Comparison of ENCODE assay signal across 19 cellular contexts in genomic region chr16:85146922-85147651, GRCh38. TPM values are rescaled to one million over a fixed set of nuclear protein-coding genes. Genes with fewer than 3 reads are reported as not detected.
DNase-seq lines count a peak whose midpoint lies in the region; TF ChIP-seq lines count a peak whose summit lies in the region.
"Had no signal": no experiment of that assay in that cellular context is flagged by ENCODE, and none has a peak within 500 bp of the region (broad histone marks: within the 10 kb centered on the region; RNA-seq: fewer than 3 reads in every experiment).

No MANE protein-coding gene starts in this region.

- 53% methylated on average over 26 of the region's 27 CpGs for WGBS in mammary epithelial cell (ENCODE audit: low coverage, missing lambda C conversion rate)
- WGBS in trophoblast cell (ENCODE audit: extremely low coverage, insufficient coverage, insufficient read length), result no CpG with 5 or more reads among the region's 27 CpGs

- H2AFZ ChIP-seq in mammary epithelial cell (ENCODE audit: low read depth, low read length) (no peak overlapping the region), trophoblast cell (ENCODE audit: insufficient read depth, low read length, poor library complexity) (no peak overlapping the region)

- DNase-seq in breast epithelium (ENCODE audit: low spot score in 2 of 2) (no peak), mammary epithelial cell (no peak), right atrium auricular region (ENCODE audit: low spot score) (no peak), trophoblast cell (peak; percentile 74 to 84), uterus (no peak), DMS53 (lab: John Stamatoyannopoulos, UW) (no peak)
- no peak for DNase-seq in stimulated activated CD4-positive, alpha-beta T cell treated with anti-CD3 and anti-CD28 coated beads, Interleukin-12 subunit alpha, Interleukin-12 subunit beta, amount 100 ng/mL, for 4 hours
- no peak for DNase-seq in effector CD8-positive, alpha-beta T cell (lab: John Stamatoyannopoulos, UW)
- DNase-seq: 8988T; activated CD4-positive, alpha-beta T cell treated with anti-CD3 and anti-CD28 coated beads for 4 hours; activated T-cell treated with anti-CD3 and anti-CD28 coated beads, Interleukin-2, amount 50 U/mL, for 24 hours; erythroblast; NCI-H187; NCI-H526 had no signal

- intact Hi-C loops in breast epithelium (cut with DNase I; ENCODE audit: low total_unique reads), result no loop called here
- intact Hi-C loops in mammary epithelial cell (cut with micrococcal nuclease), result no loop called here
- intact Hi-C loops in uterus (cut with DNase I; ENCODE audit: low total_unique reads), result no loop called here

- H3K27ac ChIP-seq in breast epithelium, result peak overlapping the region; percentile 78 to 79
- H3K27ac ChIP-seq in mammary epithelial cell (ENCODE audit: insufficient read depth, low read depth, low read length), result no peak overlapping the region
- H3K27ac ChIP-seq in right atrium auricular region, result peak overlapping the region; percentile 27 to 37
- no peak overlapping the region for H3K27ac ChIP-seq in trophoblast cell (ENCODE audit: low read depth, low read length)
- peak overlapping the region; percentile 64 to 71 for H3K27ac ChIP-seq in uterus

- H3K9ac ChIP-seq in mammary epithelial cell (ENCODE audit: insufficient read depth, low read length), result no peak overlapping the region
- H3K9ac ChIP-seq in trophoblast cell (ENCODE audit: low read length), result no peak overlapping the region

- H3K18ac ChIP-seq in trophoblast cell (ENCODE audit: low read length), result no peak overlapping the region

- TF ChIP-seq POLR2A in breast epithelium (IDR thresholded peaks at IDR 0.05) (no peak), uterus (IDR thresholded peaks at IDR 0.05) (no peak)

- H2BK120ac ChIP-seq in trophoblast cell (ENCODE audit: insufficient read depth, low read length, poor library complexity), result no peak overlapping the region

- no peak overlapping the region for H2BK5ac ChIP-seq in trophoblast cell (ENCODE audit: low read depth, low read length, poor library complexity)

- H4K91ac ChIP-seq in trophoblast cell (ENCODE audit: low read depth, low read length), result no peak overlapping the region

- in situ Hi-C loops in mammary epithelial cell (cut with MboI; ENCODE audit: low sequenced_read_pairs in 2 of 2), result loop anchor here in 1 of 2 donors (25.0 kb wide), 1 partner anchor 465 kb away; the partner anchor contains the start of gene GSE1

- H4K20me1 ChIP-seq in mammary epithelial cell (ENCODE audit: insufficient read depth, low read length), result no peaks in the 10 kb centered on the region

- no peak overlapping the region for H4K12ac ChIP-seq in trophoblast cell (ENCODE audit: low read depth, low read length)

- no peaks in the 10 kb centered on the region for H3K27me3 ChIP-seq in breast epithelium
- no peaks in the 10 kb centered on the region for H3K27me3 ChIP-seq in mammary epithelial cell (ENCODE audit: insufficient read depth, low read length)
- no peaks in the 10 kb centered on the region for H3K27me3 ChIP-seq in right atrium auricular region
- H3K27me3 ChIP-seq in trophoblast cell (ENCODE audit: insufficient read depth, low read length), result no peaks in the 10 kb centered on the region
- H3K27me3 ChIP-seq in uterus, result no peaks in the 10 kb centered on the region

- no peak overlapping the region for H3K14ac ChIP-seq in trophoblast cell (ENCODE audit: low read length)

- CTCF ChIA-PET in mammary epithelial cell (lab: Charles Lee; ENCODE audit: low non-redundant PET), result no interaction called here

- TF ChIP-seq CTCF in breast epithelium (IDR thresholded peaks at IDR 0.05), result no peak
- no peak for TF ChIP-seq CTCF in mammary epithelial cell (conservative IDR thresholded peaks at IDR 0.05 in 1 of 2, IDR thresholded peaks at IDR 0.05 in 1 of 2; ENCODE audit: extremely low read depth in 1 of 2, insufficient read depth in 1 of 2, low read depth in 1 of 2, low read length in 2 of 2)
- TF ChIP-seq CTCF in right atrium auricular region (IDR thresholded peaks at IDR 0.05), result no peak
- TF ChIP-seq CTCF in uterus (IDR thresholded peaks at IDR 0.05), result no peak

- H2BK12ac ChIP-seq in trophoblast cell (ENCODE audit: low read length), result peak overlapping the region; percentile 16

- no peaks in the 10 kb centered on the region for H3K9me3 ChIP-seq in breast epithelium
- no peaks in the 10 kb centered on the region for H3K9me3 ChIP-seq in mammary epithelial cell (replicated peaks; ENCODE audit: insufficient read depth, low read length)
- no peaks in the 10 kb centered on the region for H3K9me3 ChIP-seq in right atrium auricular region
- H3K9me3 ChIP-seq in trophoblast cell (ENCODE audit: insufficient read depth, low read depth, low read length), result no peaks in the 10 kb centered on the region
- no peaks in the 10 kb centered on the region for H3K9me3 ChIP-seq in uterus

- H3K4me3 ChIP-seq in breast epithelium (no peak overlapping the region), mammary epithelial cell (replicated peaks in 1 of 3; ENCODE audit: insufficient read depth in 1 of 3, low read depth in 2 of 3, low read length in 3 of 3) (no peak overlapping the region), right atrium auricular region (no peak overlapping the region), trophoblast cell (ENCODE audit: low read depth, low read length) (no peak overlapping the region), uterus (no peak overlapping the region)

- dilution Hi-C loops in mammary epithelial cell (cut with HindIII; ENCODE audit: low sequenced_read_pairs), result no loop called here

- H3K79me2 ChIP-seq in mammary epithelial cell (ENCODE audit: insufficient read depth, low read length) (no peaks in the 10 kb centered on the region), trophoblast cell (ENCODE audit: control insufficient read depth, insufficient read depth, low read length, poor library complexity) (no peaks in the 10 kb centered on the region)

- no peak overlapping the region for H3K4me2 ChIP-seq in mammary epithelial cell (ENCODE audit: insufficient read depth, low read depth, low read length)
- H3K4me2 ChIP-seq in trophoblast cell (ENCODE audit: low read length), result no peak overlapping the region

- no peak overlapping the region for H2AK5ac ChIP-seq in trophoblast cell (ENCODE audit: low read length)

- no peak overlapping the region for H3K23ac ChIP-seq in trophoblast cell (ENCODE audit: low read length)

- no peaks in the 10 kb centered on the region for H3K36me3 ChIP-seq in breast epithelium
- no peaks in the 10 kb centered on the region for H3K36me3 ChIP-seq in mammary epithelial cell (ENCODE audit: insufficient read depth, low read length)
- H3K36me3 ChIP-seq in right atrium auricular region, result no peaks in the 10 kb centered on the region
- H3K36me3 ChIP-seq in trophoblast cell (ENCODE audit: control insufficient read depth in 1 of 2, insufficient read depth in 2 of 2, low read length in 2 of 2), result no peaks in the 10 kb centered on the region
- H3K36me3 ChIP-seq in uterus, result no peaks in the 10 kb centered on the region

- BruUV-seq in mammary epithelial cell (replicated peaks; lab: Mats Ljungman, UMichigan), result no TSS peak

- no peak overlapping the region for H3K4ac ChIP-seq in trophoblast cell (ENCODE audit: low read depth, low read length)

- peaks cover 11% of the 10 kb centered on the region for H3K79me1 ChIP-seq in trophoblast cell (ENCODE audit: low read length)

- H4K8ac ChIP-seq in trophoblast cell (ENCODE audit: low read depth, low read length), result no peak overlapping the region

- H3K4me1 ChIP-seq in breast epithelium (peaks cover 5 to 35% of the 10 kb centered on the region in 2 donors), mammary epithelial cell (ENCODE audit: insufficient read depth, low read length) (peaks cover 16% of the 10 kb centered on the region), right atrium auricular region (peaks cover 0 to 89% of the 10 kb centered on the region in 2 donors), trophoblast cell (ENCODE audit: control insufficient read depth in 1 of 2, insufficient read depth in 2 of 2, low read length in 2 of 2) (peaks cover 24 to 25% of the 10 kb centered on the region in 2 experiments), uterus (peaks cover 4 to 9% of the 10 kb centered on the region in 2 donors)

RNA-seq across cellular contexts. Expression of gene CIBAR2, which starts 34.8 kb away (rescaled TPM):
- total RNA-seq in breast epithelium (not detected), mammary epithelial cell (not detected), right atrium auricular region (not detected), uterus (1 to 10 TPM in 1 of 4 donors, not detected in 3; 2.4 TPM)
- not detected for polyA plus RNA-seq in mammary epithelial cell
- polyA minus RNA-seq in mammary epithelial cell, result not detected
- 0.03 TPM in 1 of 2 replicates, not detected in the other for polyA plus RNA-seq in trophoblast cell (2013)
- total RNA-seq: CD8-positive, alpha-beta T cell; chondrocyte; MCF 10A; pulmonary artery endothelial cell; RPMI7951 had no signal

Comparison
In these comparisons a context has a peak if more than half of its experiments do, and no peak if none do; other contexts are left out.
1. H3K27ac ChIP-seq: peak in breast epithelium (2 of 2), right atrium auricular region (2 of 2) and uterus (2 of 2); none in mammary epithelial cell (single experiment) and trophoblast cell (single experiment).
2. DNase-seq: peak in trophoblast cell (2 of 2); none in breast epithelium (0 of 2), mammary epithelial cell (single experiment), right atrium auricular region (single experiment), uterus (0 of 2), DMS53 (single experiment), stimulated activated CD4-positive, alpha-beta T cell treated with anti-CD3 and anti-CD28 coated beads, Interleukin-12 subunit alpha, Interleukin-12 subunit beta, amount 100 ng/mL, for 4 hours (single experiment) and effector CD8-positive, alpha-beta T cell (single experiment).